Comparison of ENCODE assay signal across 20 cellular contexts in genomic region chr7:100175296-100175935, GRCh38. TPM values are rescaled to one million over a fixed set of nuclear protein-coding genes. Genes with fewer than 3 reads are reported as not detected.
A peak's percentile ranks its signal among the peaks of the same experiment; 100 is the strongest.
DNase-seq lines count a peak whose midpoint lies in the region; ATAC-seq and TF ChIP-seq lines count a peak whose summit lies in the region.
"Had no signal": no experiment of that assay in that cellular context is flagged by ENCODE, and none has a peak within 500 bp of the region (broad histone marks: within the 10 kb centered on the region; RNA-seq: fewer than 3 reads in every experiment).

No MANE protein-coding gene starts in this region.

- H3K36me3 ChIP-seq in SK-N-SH (replicated peaks in 1 of 2; ENCODE audit: control insufficient read depth in 1 of 2, insufficient read depth in 2 of 2, low read length in 1 of 2) (peaks cover 6 to 21% of the 10 kb centered on the region in 2 experiments), GM23338 (ENCODE audit: insufficient read depth) (peaks cover 4% of the 10 kb centered on the region; the same call in 1 of the 2 replicates)
- H3K36me3 ChIP-seq: cardiac muscle cell, prostate gland, transverse colon had no signal

- H3K79me2 ChIP-seq in SK-N-SH (ENCODE audit: insufficient read depth) = peaks cover 15% of the 10 kb centered on the region
- H3K79me2 ChIP-seq in GM23338 (replicated peaks; ENCODE audit: insufficient read depth) = peaks cover 12% of the 10 kb centered on the region

- H3K4me2 ChIP-seq in SK-N-SH = peak overlapping the region; percentile 95; the same call in 1 of the 2 replicates
- no peak overlapping the region for H3K4me2 ChIP-seq in GM23338

- DNase-seq in SK-N-SH (no peak), GM23338 (ENCODE audit: low spot score) (no peak), neural crest cell (ENCODE audit: low read depth, low spot score) (no peak), hypothalamus (lab: John Stamatoyannopoulos, UW) (no peak)
- DNase-seq in effector memory CD8-positive, alpha-beta T cell = no peak
- DNase-seq: C1 segment of cervical spinal cord, Karpas-422, NCI-H2171, NCI-H774, small intestine, SW 1271, transverse colon had no signal

- POLR2A ChIA-PET in SK-N-SH (lab: Yijun Ruan, JAX) = interaction anchor here (1.2 kb wide), 1 partner anchor 8 kb away, joined by 4 read pairs; no protein-coding TSS in a partner anchor

- CTCF ChIA-PET in SK-N-SH (lab: Yijun Ruan, JAX) = interaction anchor here (1.0 to 7.7 kb wide), 4 partner anchors 14 to 167 kb away, joined by 3 to 54 read pairs (median 18); no protein-coding TSS in a partner anchor

- TF ChIP-seq EP300 in SK-N-SH (IDR thresholded peaks at IDR 0.05; ENCODE audit: borderline replicate concordance in 1 of 2, low read depth in 1 of 2, low read length in 1 of 2) = no peak

- H3K36me3 Mint-ChIP-seq in GM23338 (ENCODE audit: low read depth) (peaks cover 24% of the 10 kb centered on the region), neural crest cell (ENCODE audit: low read depth) (peaks cover 8% of the 10 kb centered on the region)
- H3K36me3 Mint-ChIP-seq in effector memory CD8-positive, alpha-beta T cell (ENCODE audit: insufficient read depth) = peaks cover 10% of the 10 kb centered on the region

- H3K4me1 ChIP-seq in SK-N-SH (ENCODE audit: control insufficient read depth in 1 of 2, insufficient read depth in 2 of 2, low read depth in 1 of 2, low read length in 1 of 2) (peaks cover 0 to 16% of the 10 kb centered on the region in 2 experiments; a peak in 1 of 4 replicates), GM23338 (ENCODE audit: insufficient read depth) (peaks cover 12% of the 10 kb centered on the region)
- H3K4me1 ChIP-seq: prostate gland had no signal

- no peak overlapping the region for H2AFZ ChIP-seq in SK-N-SH (ENCODE audit: low read depth)
- H2AFZ ChIP-seq in GM23338 = no peak overlapping the region

- no peak overlapping the region for H3K9ac ChIP-seq in SK-N-SH

- H4K20me1 ChIP-seq in SK-N-SH (ENCODE audit: insufficient read depth) (no peaks in the 10 kb centered on the region), GM23338 (replicated peaks; ENCODE audit: insufficient read depth) (peaks cover 7% of the 10 kb centered on the region; the same call in 1 of the 2 replicates)

- no peak for TF ChIP-seq RAD21 in SK-N-SH (IDR thresholded peaks at IDR 0.05; ENCODE audit: low read length)

- H3K4me3 ChIP-seq in SK-N-SH (ENCODE audit: low read depth in 2 of 2, low read length in 1 of 2) = no peak overlapping the region; a peak in 1 of 4 replicates
- no peak overlapping the region for H3K4me3 ChIP-seq in GM23338
- H3K4me3 ChIP-seq: cardiac muscle cell, prostate gland, transverse colon had no signal

- peaks cover 36% of the 10 kb centered on the region for H3K27me3 Mint-ChIP-seq in GM23338 (ENCODE audit: insufficient read depth, low read depth, poor library complexity)
- peaks cover 6 to 16% of the 10 kb centered on the region in 2 donors for H3K27me3 Mint-ChIP-seq in effector memory CD8-positive, alpha-beta T cell
- peaks cover 15% of the 10 kb centered on the region for H3K27me3 Mint-ChIP-seq in neural crest cell (ENCODE audit: low read depth)

- no peaks in the 10 kb centered on the region for H3K9me3 ChIP-seq in SK-N-SH
- H3K9me3 ChIP-seq: prostate gland, transverse colon had no signal

- no peak overlapping the region for H3K27ac ChIP-seq in SK-N-SH (ENCODE audit: low read depth in 2 of 2, low read length in 1 of 2)
- H3K27ac ChIP-seq in GM23338 (ENCODE audit: low read depth) = no peak overlapping the region
- H3K27ac ChIP-seq: 22Rv1, cardiac muscle cell, prostate gland, transverse colon, VCaP had no signal

- H3K4me1 Mint-ChIP-seq in GM23338 = peaks cover 27% of the 10 kb centered on the region
- peaks cover 15 to 22% of the 10 kb centered on the region in 2 donors for H3K4me1 Mint-ChIP-seq in effector memory CD8-positive, alpha-beta T cell (ENCODE audit: low read depth in 2 of 2)
- peaks cover 39% of the 10 kb centered on the region for H3K4me1 Mint-ChIP-seq in neural crest cell

- TF ChIP-seq CTCF in SK-N-SH (IDR thresholded peaks at IDR 0.05) (no peak), GM23338 (conservative IDR thresholded peaks at IDR 0.05; ENCODE audit: low read depth in 2 of 2) (no peak), neural crest cell (conservative IDR thresholded peaks at IDR 0.05) (no peak)

- H3K27ac Mint-ChIP-seq in GM23338 (no peak overlapping the region; the same call in 1 of the 2 replicates), neural crest cell (ENCODE audit: unreplicated experiment) (no peak overlapping the region)
- no peak overlapping the region for H3K27ac Mint-ChIP-seq in effector memory CD8-positive, alpha-beta T cell

- ATAC-seq in SK-N-SH treated with all-trans-retinoic acid at 6 μM for 48 hours (no peak), GM23338 (no peak), GM21367 (IDR thresholded peaks at IDR 0.05; ENCODE audit: unreplicated experiment) (no peak), GM21528 (IDR thresholded peaks at IDR 0.05; ENCODE audit: low FRiP score, unreplicated experiment) (no peak)
- no peak for ATAC-seq in effector memory CD8-positive, alpha-beta T cell (replicated peaks)
- ATAC-seq: activated naive CD4-positive, alpha-beta T cell treated with anti-CD3 and anti-CD28 coated beads, Interleukin-2, amount 50 U/mL, for 72 hours had no signal

- H3K4me3 Mint-ChIP-seq in GM23338 (peak overlapping the region; percentile 67), neural crest cell (peak overlapping the region; percentile 86)
- H3K4me3 Mint-ChIP-seq in effector memory CD8-positive, alpha-beta T cell = peak overlapping the region; percentile 5 to 49

- H3K9me3 Mint-ChIP-seq in GM23338 (no peaks in the 10 kb centered on the region; the same call in 2 of the 3 replicates), neural crest cell (peaks cover 2% of the 10 kb centered on the region)
- no peaks in the 10 kb centered on the region for H3K9me3 Mint-ChIP-seq in effector memory CD8-positive, alpha-beta T cell

- 95% methylated on average over 14 of the region's 14 CpGs for WGBS in SK-N-SH (ENCODE audit: low lambda C conversion rate)

- H3K9me2 ChIP-seq in SK-N-SH (no peaks in the 10 kb centered on the region), GM23338 (ENCODE audit: insufficient read depth) (no peaks in the 10 kb centered on the region; the same call in 1 of the 2 replicates)

- H3K27me3 ChIP-seq in SK-N-SH (ENCODE audit: insufficient read depth) (no peaks in the 10 kb centered on the region), GM23338 (ENCODE audit: insufficient read depth) (peaks cover 18% of the 10 kb centered on the region)

- peaks cover 1% of the 10 kb centered on the region for H3F3A ChIP-seq in SK-N-SH (replicated peaks; ENCODE audit: insufficient read depth)
- peaks cover 7% of the 10 kb centered on the region for H3F3A ChIP-seq in GM23338 (replicated peaks; ENCODE audit: low read depth)

TF ChIP-seq in SK-N-SH, 30 proteins besides CTCF, POLR2A, EP300 and RAD21 (continues in another document):
- no peak for TF ChIP-seq GATA2 (CRISPR knock-in tag; IDR thresholded peaks at IDR 0.05)
- no peak for TF ChIP-seq YY1 (IDR thresholded peaks at IDR 0.05; ENCODE audit: low read depth)
- TF ChIP-seq FOXM1 (IDR thresholded peaks at IDR 0.05; ENCODE audit: low read depth) = no peak
- TF ChIP-seq POLR2AphosphoS5 (IDR thresholded peaks at IDR 0.05; ENCODE audit: low read depth, low read length) = no peak

TF ChIP-seq in SK-N-SH treated with all-trans-retinoic acid at 6 μM for 48 hours, 23 proteins besides CTCF, POLR2A, EP300 and RAD21 (continues in another document):
- TF ChIP-seq ARNTL (CRISPR knock-in tag; IDR thresholded peaks at IDR 0.05; ENCODE audit: borderline replicate concordance, low read depth) = no peak
- TF ChIP-seq ZFP3 (CRISPR knock-in tag; IDR thresholded peaks at IDR 0.05) = no peak

TF ChIP-seq in GM23338, 12 proteins besides CTCF, POLR2A, EP300 and RAD21 (continues in another document):
- no peak for TF ChIP-seq EZH2phosphoT487 (IDR thresholded peaks at IDR 0.05; ENCODE audit: unreplicated experiment)

RNA-seq across cellular contexts. Expression of gene GPC2, which starts 1.8 kb away (rescaled TPM):
- 12.9 and 14.2 TPM in 2 replicates for polyA plus RNA-seq in SK-N-SH (2012; rRNA removed)
- 2.8 and 5.2 TPM in 2 replicates for polyA plus RNA-seq in SK-N-SH (2012; cell fraction: cytosol; rRNA removed)
- 105 and 117 TPM in 2 replicates for polyA plus RNA-seq in SK-N-SH (2012; cell fraction: nucleus; rRNA removed)
- 48.8 and 53.6 TPM in 2 replicates for total RNA-seq in GM23338 (2014; rRNA removed; shearing (Covaris generic))
- 9.8 and 10.7 TPM in 2 replicates for polyA plus RNA-seq in GM23338 (2016; fragmentation: Nextera tagmentation; extraction: Ambion mirVana)
- total RNA-seq in neural crest cell = 97.8 and 106 TPM in 2 replicates

RNA-seq across cellular contexts. Expression of gene STAG3, which starts 2.3 kb away (rescaled TPM):
- polyA plus RNA-seq in SK-N-SH (2012; rRNA removed) = 0.10 and 0.31 TPM in 2 replicates
- 0.03 and 0.08 TPM in 2 replicates for polyA plus RNA-seq in SK-N-SH (2012; cell fraction: cytosol; rRNA removed)
- 1.4 and 1.8 TPM in 2 replicates for polyA plus RNA-seq in SK-N-SH (2012; cell fraction: nucleus; rRNA removed)
- total RNA-seq in GM23338 (2014; rRNA removed; shearing (Covaris generic)) = 3.4 and 4.6 TPM in 2 replicates
- polyA plus RNA-seq in GM23338 (2016; fragmentation: Nextera tagmentation; extraction: Ambion mirVana) = 4.1 and 4.7 TPM in 2 replicates
- total RNA-seq in neural crest cell = 1.1 and 1.9 TPM in 2 replicates

RNA-seq across cellular contexts. Expression of gene GAL3ST4, which starts 7.0 kb away (rescaled TPM):
- polyA plus RNA-seq in SK-N-SH (2012; rRNA removed) (9.0 and 9.4 TPM in 2 replicates), GM23338 (2016; fragmentation: Nextera tagmentation; extraction: Ambion mirVana) (2.1 and 3.1 TPM in 2 replicates)
- 4.0 and 6.4 TPM in 2 replicates for polyA plus RNA-seq in SK-N-SH (2012; cell fraction: cytosol; rRNA removed)
- polyA plus RNA-seq in SK-N-SH (2012; cell fraction: nucleus; rRNA removed) = 20.7 and 25.6 TPM in 2 replicates
- 3.4 and 6.3 TPM in 2 replicates for total RNA-seq in GM23338 (2014; rRNA removed; shearing (Covaris generic))
- 15.3 and 16.6 TPM in 2 replicates for total RNA-seq in neural crest cell

RNA-seq across cellular contexts. Expression of gene TRAPPC14, which starts 16.9 kb away (rescaled TPM):
- polyA plus RNA-seq in SK-N-SH (2012; rRNA removed) (13.9 and 16.4 TPM in 2 replicates), GM23338 (2016; fragmentation: Nextera tagmentation; extraction: Ambion mirVana) (9.3 and 9.8 TPM in 2 replicates)
- polyA plus RNA-seq in SK-N-SH (2012; cell fraction: cytosol; rRNA removed) = 3.7 and 5.3 TPM in 2 replicates
- polyA plus RNA-seq in SK-N-SH (2012; cell fraction: nucleus; rRNA removed) = 125 and 160 TPM in 2 replicates
- 12.3 and 15.7 TPM in 2 replicates for total RNA-seq in GM23338 (2014; rRNA removed; shearing (Covaris generic))
- total RNA-seq in neural crest cell = 32.0 and 33.9 TPM in 2 replicates

RNA-seq across cellular contexts. Expression of gene LAMTOR4, which starts 26.7 kb away (rescaled TPM):
- 600 and 630 TPM in 2 replicates for polyA plus RNA-seq in SK-N-SH (2012; rRNA removed)
- 369 and 475 TPM in 2 replicates for polyA plus RNA-seq in SK-N-SH (2012; cell fraction: cytosol; rRNA removed)
- polyA plus RNA-seq in SK-N-SH (2012; cell fraction: nucleus; rRNA removed) = 373 and 722 TPM in 2 replicates
- 138 and 145 TPM in 2 replicates for total RNA-seq in GM23338 (2014; rRNA removed; shearing (Covaris generic))
- polyA plus RNA-seq in GM23338 (2016; fragmentation: Nextera tagmentation; extraction: Ambion mirVana) = 329 and 333 TPM in 2 replicates
- 134 and 135 TPM in 2 replicates for total RNA-seq in neural crest cell

Comparison
In these comparisons a context has a peak if more than half of its experiments do, and no peak if none do; other contexts are left out.
1. H3K4me3 Mint-ChIP-seq: peak in every context shown above with its lines; median percentile 86 in neural crest cell; 67 in GM23338; 27 in effector memory CD8-positive, alpha-beta T cell.